8 cellular contexts compared by ENCODE assay signal in the genomic region with DNA sequence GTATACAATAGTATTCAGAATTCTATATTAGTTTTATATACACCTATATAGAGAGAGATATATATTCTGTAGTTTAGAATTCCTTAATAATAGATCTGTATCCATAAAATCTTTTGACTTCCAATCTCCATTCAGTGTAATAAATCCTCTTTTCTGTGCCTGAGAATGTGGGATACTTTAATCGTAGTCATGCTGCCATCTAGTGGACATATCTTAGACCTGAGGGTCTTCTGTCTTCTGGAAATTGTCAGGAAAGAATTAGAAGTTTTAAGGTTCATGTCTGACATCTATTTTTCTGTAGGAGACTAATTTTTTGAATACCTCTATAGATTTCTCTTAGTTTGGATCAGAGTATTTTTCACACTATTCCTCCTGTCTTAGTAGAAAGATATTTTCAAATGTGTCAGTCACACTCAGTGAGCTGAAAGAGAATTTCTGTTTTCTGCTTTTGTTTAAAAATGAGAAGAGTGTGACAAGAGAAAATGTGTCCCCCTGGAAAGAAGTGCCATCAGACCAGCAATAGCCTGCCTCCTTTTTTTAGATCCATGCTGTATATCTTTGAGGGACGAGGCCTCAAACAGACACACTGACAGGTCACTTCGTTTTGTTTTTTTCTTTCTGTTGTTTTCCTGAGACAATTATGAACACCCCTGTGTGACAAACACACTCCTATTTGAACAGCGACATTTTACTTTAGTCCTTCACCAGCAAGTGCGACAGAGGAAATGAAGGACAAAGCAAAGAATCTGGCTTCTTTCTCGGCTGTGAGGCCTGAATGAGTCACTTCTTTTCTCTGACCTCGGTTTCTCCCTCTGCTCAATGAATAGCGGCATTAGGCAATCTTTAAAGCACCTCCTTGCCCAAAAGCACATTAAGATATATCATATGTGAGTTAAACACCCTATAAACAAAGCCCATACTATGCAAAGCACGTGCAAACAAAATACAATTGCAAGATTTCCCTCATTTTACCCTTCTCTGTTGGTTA.
A peak's percentile ranks its signal among the peaks of the same experiment; 100 is the strongest.
DNase-seq lines count a peak whose midpoint lies in the region; ATAC-seq and TF ChIP-seq lines count a peak whose summit lies in the region.

No MANE protein-coding gene starts in this region.

- TF ChIP-seq CTCF in astrocyte of the spinal cord (IDR thresholded peaks at IDR 0.05; ENCODE audit: low read depth, low read length): peak; percentile 70

- no peaks in the 10 kb centered on the region for H3K4me1 Mint-ChIP-seq in activated T-cell treated with anti-CD3 and anti-CD28 coated beads, Interleukin-2, amount 50 U/mL, for 72 hours (ENCODE audit: low read depth)

- H3K36me3 Mint-ChIP-seq in activated T-cell treated with anti-CD3 and anti-CD28 coated beads, Interleukin-2, amount 50 U/mL, for 72 hours (ENCODE audit: insufficient read depth in 2 of 2): no peaks in the 10 kb centered on the region

- no peak overlapping the region for H3K27ac Mint-ChIP-seq in activated T-cell treated with anti-CD3 and anti-CD28 coated beads, Interleukin-2, amount 50 U/mL, for 72 hours

- H3K4me3 Mint-ChIP-seq in activated T-cell treated with anti-CD3 and anti-CD28 coated beads, Interleukin-2, amount 50 U/mL, for 72 hours: no peak overlapping the region

- H3K4me3 ChIP-seq in astrocyte of the spinal cord (ENCODE audit: low read depth, low read length): no peak overlapping the region

- H3K27me3 Mint-ChIP-seq in activated T-cell treated with anti-CD3 and anti-CD28 coated beads, Interleukin-2, amount 50 U/mL, for 72 hours (ENCODE audit: low read depth): peaks cover 22% of the 10 kb centered on the region

- H3K9me3 Mint-ChIP-seq in activated T-cell treated with anti-CD3 and anti-CD28 coated beads, Interleukin-2, amount 50 U/mL, for 72 hours: no peaks in the 10 kb centered on the region

- peak in 1 of 2 donors; percentile 3 for DNase-seq in activated T-cell treated with anti-CD3 and anti-CD28 coated beads, Interleukin-2, amount 50 U/mL, for 72 hours
- DNase-seq in activated T-cell treated with anti-CD3 and anti-CD28 coated beads, Interleukin-2, amount 50 U/mL, for 1 hour: no peak
- peak; percentile 64 for DNase-seq in NCI-H345 treated with DMSO at 0.1 percent for 48 hours (lab: John Stamatoyannopoulos, UW; ENCODE audit: unreplicated experiment)
- DNase-seq in astrocyte of the spinal cord (ENCODE audit: low read depth, low spot score): peak; percentile 64
- DNase-seq in kidney tubule cell (ENCODE audit: low spot score): peak; percentile 59
- no peak for DNase-seq in HuH-7.5 (ENCODE audit: low spot score)

- peak; percentile 38 to 40 for ATAC-seq in activated T-cell treated with anti-CD3 and anti-CD28 coated beads, Interleukin-2, amount 50 U/mL, for 72 hours (replicated peaks in 1 of 2)
- ATAC-seq in HG02981 (IDR thresholded peaks at IDR 0.05; ENCODE audit: unreplicated experiment) (peak; percentile 61), HG02759 (IDR thresholded peaks at IDR 0.05; ENCODE audit: unreplicated experiment) (no peak)

- in situ Hi-C loops in astrocyte of the spinal cord (cut with HindIII; ENCODE audit: low sequenced_read_pairs): no loop called here

Comparison
In these comparisons a context has a peak if more than half of its experiments do, and no peak if none do; other contexts are left out.
1. DNase-seq: peak in NCI-H345 treated with DMSO at 0.1 percent for 48 hours (single experiment), astrocyte of the spinal cord (single experiment) and kidney tubule cell (single experiment); none in activated T-cell treated with anti-CD3 and anti-CD28 coated beads, Interleukin-2, amount 50 U/mL, for 1 hour (single experiment) and HuH-7.5 (single experiment).